10 cellular contexts compared by ENCODE assay signal in genomic region chr2:96261328-96262003, GRCh38. TPM values are rescaled to one million over a fixed set of nuclear protein-coding genes. Genes with fewer than 3 reads are reported as not detected.
A peak's percentile ranks its signal among the peaks of the same experiment; 100 is the strongest.
DNase-seq lines count a peak whose midpoint lies in the region; ATAC-seq and TF ChIP-seq lines count a peak whose summit lies in the region.
"Had no signal": no experiment of that assay in that cellular context is flagged by ENCODE, and none has a peak within 500 bp of the region (broad histone marks: within the 10 kb centered on the region; RNA-seq: fewer than 3 reads in every experiment).

No MANE protein-coding gene starts in this region.

- no peak for DNase-seq in Peyer's patch
- no peak for DNase-seq in left colon
- no peak for DNase-seq in smooth muscle cell (lab: John Stamatoyannopoulos, UW; ENCODE audit: unreplicated experiment)
- DNase-seq in OCI-M1 (lab: John Stamatoyannopoulos, UW), result no peak
- DNase-seq in NOMO-1 treated with dmso at 0.1 percent for 144 hours (lab: John Stamatoyannopoulos, UW; ENCODE audit: unreplicated experiment), result no peak
- no peak for DNase-seq in putamen (ENCODE audit: low spot score)
- no peak for DNase-seq in stimulated activated CD4-positive, alpha-beta T cell treated with anti-CD3 and anti-CD28 coated beads, Interleukin-12 subunit alpha, Interleukin-12 subunit beta, amount 100 ng/mL, for 4 hours
- DNase-seq: brain microvascular endothelial cell, NCI-H1930 had no signal

- peak; percentile 12 for ATAC-seq in left colon

- no peak overlapping the region for H3K9ac ChIP-seq in smooth muscle cell (ENCODE audit: low read depth)

- WGBS in smooth muscle cell (ENCODE audit: low lambda C conversion rate), result 89% methylated on average over 6 of the region's 6 CpGs

- H3K4me3 ChIP-seq in DOHH2 (ENCODE audit: low read length), result no peak overlapping the region
- no peak overlapping the region for H3K4me3 ChIP-seq in Peyer's patch
- no peak overlapping the region for H3K4me3 ChIP-seq in smooth muscle cell

- no peak overlapping the region for H2AFZ ChIP-seq in smooth muscle cell (ENCODE audit: low read depth)

- H3K4me2 ChIP-seq in DOHH2 (ENCODE audit: low read length) (peak overlapping the region; percentile 36; the same call in 1 of the 2 replicates), smooth muscle cell (no peak overlapping the region)

- H3K79me2 ChIP-seq in DOHH2 (ENCODE audit: control insufficient read depth, low read length), result peaks cover 92% of the 10 kb centered on the region
- peaks cover 74% of the 10 kb centered on the region for H3K79me2 ChIP-seq in smooth muscle cell (ENCODE audit: low read depth)

- H3K9me2 ChIP-seq in DOHH2 (replicated peaks; ENCODE audit: control insufficient read depth, low read length), result no peaks in the 10 kb centered on the region

- TF ChIP-seq CTCF in DOHH2 (IDR thresholded peaks at IDR 0.05; ENCODE audit: low read depth, low read length, poor library complexity, severe bottlenecking) (no peak), Peyer's patch (IDR thresholded peaks at IDR 0.05) (no peak), smooth muscle cell (IDR thresholded peaks at IDR 0.05; ENCODE audit: borderline replicate concordance, insufficient read depth, poor library complexity, severe bottlenecking) (no peak)

- H3K4me1 ChIP-seq in DOHH2 (ENCODE audit: control insufficient read depth, low read length), result peaks cover 43% of the 10 kb centered on the region
- peaks cover 14 to 69% (median 39%) of the 10 kb centered on the region in 4 donors for H3K4me1 ChIP-seq in Peyer's patch
- H3K4me1 ChIP-seq in smooth muscle cell (ENCODE audit: low read depth), result peaks cover 10% of the 10 kb centered on the region

- H3K27ac ChIP-seq in DOHH2 (ENCODE audit: low read depth, low read length) (no peak overlapping the region), Peyer's patch (peak overlapping the region; percentile 56 to 94 (median 84)), smooth muscle cell (ENCODE audit: low read depth) (peak overlapping the region; percentile 83)
- H3K27ac ChIP-seq: brain microvascular endothelial cell had no signal

- H3K9me3 ChIP-seq in DOHH2 (ENCODE audit: control insufficient read depth, insufficient read depth, low read length), result no peaks in the 10 kb centered on the region
- H3K9me3 ChIP-seq in Peyer's patch, result no peaks in the 10 kb centered on the region
- H3K9me3 ChIP-seq in smooth muscle cell (replicated peaks; ENCODE audit: low read depth), result no peaks in the 10 kb centered on the region

- H3K36me3 ChIP-seq in DOHH2 (ENCODE audit: control insufficient read depth, low read length) (peaks cover 67% of the 10 kb centered on the region), Peyer's patch (peaks cover 0 to 20% (median 0%) of the 10 kb centered on the region in 3 donors), smooth muscle cell (ENCODE audit: low read depth) (no peaks in the 10 kb centered on the region)

- no peaks in the 10 kb centered on the region for H3K27me3 ChIP-seq in DOHH2 (ENCODE audit: control insufficient read depth, low read length)
- no peaks in the 10 kb centered on the region for H3K27me3 ChIP-seq in Peyer's patch
- H3K27me3 ChIP-seq in smooth muscle cell (ENCODE audit: low read depth), result no peaks in the 10 kb centered on the region
- H3K27me3 ChIP-seq: brain microvascular endothelial cell had no signal

- H4K20me1 ChIP-seq in DOHH2 (ENCODE audit: control insufficient read depth, insufficient read depth, low read depth, low read length) (peaks cover 14% of the 10 kb centered on the region), smooth muscle cell (ENCODE audit: low read depth) (peaks cover 73% of the 10 kb centered on the region)

- TF ChIP-seq POLR2A in Peyer's patch (IDR thresholded peaks at IDR 0.05), result no peak

- H3F3A ChIP-seq in DOHH2 (ENCODE audit: control insufficient read depth, insufficient read depth) (no peaks in the 10 kb centered on the region), smooth muscle cell (ENCODE audit: low read depth) (peaks cover 16% of the 10 kb centered on the region)

- intact Hi-C loops in left colon (cut with DNase I, micrococcal nuclease), result no loop called here

RNA-seq across cellular contexts. Expression of gene TMEM127, which starts 4.3 kb away (rescaled TPM):
- total RNA-seq in Peyer's patch (10 to 100 TPM; 25.6 to 81.4 (median 67.1) TPM), left colon (100 to 1,000 TPM in 1 of 2 donors, 10 to 100 TPM in 1; 86.2 to 111 TPM), smooth muscle cell (18.7 and 21.9 TPM in 2 replicates)
- polyA plus RNA-seq in smooth muscle cell, result 20.5 and 31.8 TPM in 2 replicates

RNA-seq across cellular contexts. Expression of gene CIAO1, which starts 4.6 kb away (rescaled TPM):
- total RNA-seq in Peyer's patch, result 100 to 1,000 TPM; 131 to 189 (median 154) TPM
- 10 to 100 TPM; 61.7 to 68.8 TPM for total RNA-seq in left colon
- total RNA-seq in smooth muscle cell, result 48.6 and 59.8 TPM in 2 replicates
- 56.2 and 56.4 TPM in 2 replicates for polyA plus RNA-seq in smooth muscle cell

RNA-seq across cellular contexts. Expression of gene SNRNP200, which starts 43.9 kb away (rescaled TPM):
- total RNA-seq in Peyer's patch (100 to 1,000 TPM in 3 of 4 donors, 10 to 100 TPM in 1; 96.7 to 189 (median 119) TPM), left colon (10 to 100 TPM; 84.8 to 94.7 TPM), smooth muscle cell (49.1 and 49.5 TPM in 2 replicates)
- polyA plus RNA-seq in smooth muscle cell, result 54.1 and 57.6 TPM in 2 replicates

RNA-seq across cellular contexts. Expression of gene STARD7, which starts 52.8 kb away (rescaled TPM):
- 100 to 1,000 TPM in 3 of 4 donors, 10 to 100 TPM in 1; 78.4 to 120 (median 112) TPM for total RNA-seq in Peyer's patch
- 100 to 1,000 TPM; 125 to 127 TPM for total RNA-seq in left colon
- total RNA-seq in smooth muscle cell, result 62.3 and 65.8 TPM in 2 replicates
- 51.0 and 64.4 TPM in 2 replicates for polyA plus RNA-seq in smooth muscle cell
